7 cellular contexts compared by ENCODE assay signal in the genomic region with DNA sequence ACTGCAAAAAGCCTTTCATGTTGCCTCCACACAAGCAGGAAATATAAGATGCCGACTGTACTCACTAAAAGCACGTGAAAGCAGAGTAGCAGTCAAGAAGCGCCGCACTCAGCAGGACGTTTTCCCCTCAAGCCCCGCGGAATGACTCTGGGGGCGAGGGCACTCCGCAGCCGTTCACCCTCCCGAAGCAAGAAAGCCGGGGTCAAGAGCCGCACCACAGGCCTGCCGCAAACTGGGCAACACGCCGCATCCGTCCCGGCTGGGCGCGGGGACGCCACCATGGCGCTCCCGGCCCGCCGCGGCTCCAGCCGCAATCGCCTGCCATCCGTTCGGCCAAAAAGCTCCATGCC. TPM values are rescaled to one million over a fixed set of nuclear protein-coding genes. Genes with fewer than 3 reads are reported as not detected.
DNase-seq lines count a peak whose midpoint lies in the region; ATAC-seq and TF ChIP-seq lines count a peak whose summit lies in the region.

No MANE protein-coding gene starts in this region.

- H3K9me2 ChIP-seq in MM.1S (replicated peaks; ENCODE audit: insufficient read depth, low read length), result no peaks in the 10 kb centered on the region

- H3K4me3 ChIP-seq in H7 (ENCODE audit: insufficient read depth, low read depth, low read length) (peak overlapping the region; percentile 99), MM.1S (ENCODE audit: low read length) (peak overlapping the region; percentile 79), adrenal gland (peak overlapping the region; percentile 31 to 79 (median 47)), iPS-15b (ENCODE audit: low read depth, low read length) (peak overlapping the region; percentile 94), spleen (peak overlapping the region; percentile 49 to 90 (median 62))

- no peaks in the 10 kb centered on the region for H3K4me1 ChIP-seq in MM.1S (ENCODE audit: low read length)
- peaks cover 20 to 32% of the 10 kb centered on the region in 2 donors for H3K4me1 ChIP-seq in adrenal gland (replicated peaks in 1 of 2)
- peaks cover 3% of the 10 kb centered on the region for H3K4me1 ChIP-seq in iPS-15b (ENCODE audit: control insufficient read depth, insufficient read depth, low read length)
- H3K4me1 ChIP-seq in spleen, result peaks cover 10 to 40% (median 34%) of the 10 kb centered on the region in 6 donors

- peaks cover 4% of the 10 kb centered on the region; the same call in 1 of the 2 replicates for H4K20me1 ChIP-seq in MM.1S (ENCODE audit: insufficient read depth, low read length)

- TF ChIP-seq POLR2A in adrenal gland (IDR thresholded peaks at IDR 0.05), result no peak
- TF ChIP-seq POLR2A in spleen (IDR thresholded peaks at IDR 0.05), result no peak

- TF ChIP-seq CTCF in MM.1S (IDR thresholded peaks at IDR 0.05; ENCODE audit: low read length) (no peak), adrenal gland (IDR thresholded peaks at IDR 0.05) (no peak), spleen (IDR thresholded peaks at IDR 0.05 in 8 of 11, conservative IDR thresholded peaks at IDR 0.05 in 3 of 11) (no peak)

- peak overlapping the region; percentile 79 for H3K27ac ChIP-seq in MM.1S (ENCODE audit: low read length)
- H3K27ac ChIP-seq in adrenal gland, result peak overlapping the region; percentile 73 to 97 (median 84)
- peak overlapping the region; percentile 91 to 97 (median 94) for H3K27ac ChIP-seq in spleen

- H2AFZ ChIP-seq in MM.1S (ENCODE audit: low read length), result 0 out of 2 replicates have a peak overlapping the region, but pooled peaks have one; percentile 15

- peaks cover 18% of the 10 kb centered on the region for H3F3A ChIP-seq in MM.1S (ENCODE audit: insufficient read depth, low read length)

- 0 to 1% (median 0%) methylated on average over 6 to 30 of the region's 30 CpGs for WGBS in adrenal gland, 4 donors
- 0 to 1% (median 0%) methylated on average over 8 to 30 of the region's 30 CpGs for WGBS in spleen, 5 donors

- H3K36me3 ChIP-seq in H7 (replicated peaks; ENCODE audit: control insufficient read depth, insufficient read depth, low read length) (peaks cover 33% of the 10 kb centered on the region), MM.1S (replicated peaks; ENCODE audit: insufficient read depth, low read length) (peaks cover 4% of the 10 kb centered on the region; the same call in 1 of the 2 replicates), adrenal gland (replicated peaks in 1 of 2) (peaks cover 0 to 36% of the 10 kb centered on the region in 2 donors), iPS-15b (ENCODE audit: control insufficient read depth, insufficient read depth, low read length) (peaks cover 40% of the 10 kb centered on the region), spleen (peaks cover 3 to 48% (median 42%) of the 10 kb centered on the region in 6 donors)

- DNase-seq in H7, result peak; percentile 43
- no peak for DNase-seq in MM.1S
- DNase-seq in adrenal gland, result peak in 6 of 7 donors; percentile 32 to 68 (median 46)
- DNase-seq in spleen, result peak; percentile 91
- DNase-seq in NOMO-1 (lab: John Stamatoyannopoulos, UW; ENCODE audit: unreplicated experiment in 2 of 2), result no peak

- H3K79me2 ChIP-seq in MM.1S (ENCODE audit: low read length), result peaks cover 34% of the 10 kb centered on the region

- peak; percentile 45 for ATAC-seq in GM18511 (IDR thresholded peaks at IDR 0.05; ENCODE audit: unreplicated experiment)

- no peaks in the 10 kb centered on the region for H3K27me3 ChIP-seq in H7 (ENCODE audit: control insufficient read depth, insufficient read depth, low read length)
- no peaks in the 10 kb centered on the region for H3K27me3 ChIP-seq in MM.1S (replicated peaks; ENCODE audit: insufficient read depth, low read length)
- H3K27me3 ChIP-seq in adrenal gland, result no peaks in the 10 kb centered on the region
- H3K27me3 ChIP-seq in iPS-15b (ENCODE audit: control insufficient read depth, insufficient read depth, low read length), result no peaks in the 10 kb centered on the region
- H3K27me3 ChIP-seq in spleen (replicated peaks in 1 of 7), result no peaks in the 10 kb centered on the region

- intact Hi-C loops in adrenal gland (cut with DNase I) (loop anchor here in 1 of 2 donors (10.0 kb wide), 1 partner anchor 75 kb away; no protein-coding TSS in a partner anchor), spleen (cut with DNase I; ENCODE audit: low total_unique reads) (loop anchor here (10.0 kb wide), 1 partner anchor 145 kb away; the partner anchor contains the start of gene DENND4C)

- peak overlapping the region; percentile 56; the same call in 1 of the 2 replicates for H3K4me2 ChIP-seq in MM.1S (ENCODE audit: low read depth, low read length)

- peak overlapping the region; percentile 90 for H3K9ac ChIP-seq in MM.1S (ENCODE audit: low read length)
- peak overlapping the region; percentile 100 for H3K9ac ChIP-seq in iPS-15b (ENCODE audit: low read depth, low read length)

- no peaks in the 10 kb centered on the region for H3K9me3 ChIP-seq in MM.1S (replicated peaks; ENCODE audit: insufficient read depth, low read length)
- H3K9me3 ChIP-seq in adrenal gland (replicated peaks in 1 of 3), result no peaks in the 10 kb centered on the region
- no peaks in the 10 kb centered on the region for H3K9me3 ChIP-seq in iPS-15b (ENCODE audit: control insufficient read depth, insufficient read depth, low read length)
- no peaks in the 10 kb centered on the region for H3K9me3 ChIP-seq in spleen

RNA-seq across cellular contexts. Expression of gene RPS6, which starts 0.4 kb away (rescaled TPM):
- total RNA-seq in H7 (2014; rRNA removed; shearing (Covaris generic)), result 1,985 and 2,119 TPM in 2 replicates
- 1,000 to 10,000 TPM in 6 of 8 donors, 100 to 1,000 TPM in 2; 797 to 1,841 (median 1,459) TPM for total RNA-seq in adrenal gland
- 1,000 to 10,000 TPM; 2,230 to 3,609 (median 3,214) TPM for polyA plus RNA-seq in adrenal gland
- 1,000 to 10,000 TPM; 1,469 to 2,475 (median 2,018) TPM for total RNA-seq in spleen
- polyA plus RNA-seq in spleen, result over 10,000 TPM in 1 of 3 donors, 1,000 to 10,000 TPM in 2; 6,819 to 10,298 (median 7,837) TPM

RNA-seq across cellular contexts. Expression of gene ACER2, which starts 29.1 kb away (rescaled TPM):
- total RNA-seq in H7 (2014; rRNA removed; shearing (Covaris generic)), result 2.0 and 3.1 TPM in 2 replicates
- total RNA-seq in adrenal gland, result 1 to 10 TPM; 3.5 to 10.0 (median 5.9) TPM
- 1 to 10 TPM in 1 of 3 donors, under 1 TPM in 2; 0.24 to 1.3 (median 0.80) TPM for polyA plus RNA-seq in adrenal gland
- total RNA-seq in spleen, result 1 to 10 TPM; 2.7 to 7.2 (median 4.4) TPM
- under 1 TPM; 0.09 to 0.45 (median 0.15) TPM for polyA plus RNA-seq in spleen

Comparison
In these comparisons a context has a peak if more than half of its experiments do, and no peak if none do; other contexts are left out.
1. DNase-seq: peak in H7 (single experiment), adrenal gland (6 of 7) and spleen (single experiment); none in MM.1S (single experiment) and NOMO-1 (0 of 2).
2. H3K4me3 ChIP-seq: peak in every context shown above with its lines; median percentile 99 in H7; 94 in iPS-15b; 79 in MM.1S; 62 in spleen; 47 in adrenal gland.
3. Peak in every context shown above with its lines, with median percentiles within 50 percentile points of each other: H3K27ac ChIP-seq.